Comparison of ENCODE assay signal across 3 cellular contexts in the genomic region with DNA sequence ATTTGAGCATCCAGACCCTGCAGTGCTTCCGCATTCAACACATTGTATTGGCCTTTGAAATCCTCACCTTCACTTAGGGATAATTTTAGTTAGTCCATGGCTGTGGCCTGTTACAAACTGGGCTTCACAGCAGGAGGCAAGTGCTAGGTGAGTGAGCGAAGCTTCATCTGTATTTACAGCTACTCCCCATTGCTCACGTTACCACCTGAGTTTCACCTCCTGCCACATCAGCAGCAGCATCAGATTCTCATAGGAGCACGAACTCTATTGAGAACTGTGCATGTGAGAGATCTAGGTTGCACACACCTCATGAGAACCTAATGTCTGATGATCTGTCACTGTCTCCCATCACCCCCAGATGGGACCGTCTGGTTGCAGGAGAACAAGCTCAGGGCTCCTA.
"Had no signal": no experiment of that assay in that cellular context is flagged by ENCODE, and none has a peak within 500 bp of the region (broad histone marks: within the 10 kb centered on the region; RNA-seq: fewer than 3 reads in every experiment).

No MANE protein-coding gene starts in this region.

- H3K4me3 ChIP-seq: GM12878 had no signal

- DNase-seq: GDM1, GF-D8 had no signal

- ATAC-seq: GM12878 had no signal
